21 cellular contexts compared by ENCODE assay signal in the genomic region with DNA sequence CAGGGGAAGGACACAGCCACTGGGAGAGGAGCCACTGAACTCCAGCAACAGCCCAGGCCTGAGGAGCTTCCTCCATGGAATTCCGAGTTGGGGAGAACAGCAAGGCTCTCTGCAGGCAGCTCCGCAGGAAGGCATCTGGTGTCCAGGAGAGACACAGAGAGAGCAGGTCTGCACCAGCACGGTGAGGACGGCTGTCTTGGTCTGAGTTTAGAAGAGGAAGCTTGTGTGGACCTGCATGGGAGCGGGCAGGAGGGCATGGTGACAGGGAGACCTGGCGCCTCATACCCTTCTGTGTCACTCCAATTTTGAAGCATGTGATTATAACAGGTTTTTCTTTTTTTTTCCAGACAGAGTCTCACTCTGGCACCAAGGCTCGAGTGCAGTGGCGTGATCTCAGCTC.
"Had no signal": no experiment of that assay in that cellular context is flagged by ENCODE, and none has a peak within 500 bp of the region (broad histone marks: within the 10 kb centered on the region; RNA-seq: fewer than 3 reads in every experiment).

No MANE protein-coding gene starts in this region.

- H3K27ac ChIP-seq: cardiac muscle cell, colonic mucosa, SJSA1, transverse colon had no signal

- H3K27me3 ChIP-seq: cardiac muscle cell, colonic mucosa, SJSA1, transverse colon had no signal

- ATAC-seq: left ventricle myocardium superior; natural killer cell; stimulated activated naive CD8-positive, alpha-beta T cell treated with anti-CD3 and anti-CD28 coated beads, Interleukin-15, Interleukin-2, amounts not matched to agents 100 U/mL and 50 U/mL, for 24 hours had no signal

- H3K36me3 Mint-ChIP-seq: natural killer cell had no signal

- DNase-seq: activated CD4-positive, alpha-beta T cell treated with anti-CD3 and anti-CD28 coated beads, Interleukin-2, amount 50 U/mL, for 48 hours; activated naive CD4-positive, alpha-beta T cell; colonic mucosa; effector CD4-positive, alpha-beta T cell; foreskin fibroblast; hypothalamus; kidney; left ventricle myocardium superior; mesendoderm; natural killer cell; nucleus accumbens; posterior cingulate gyrus; retina; stimulated activated CD4-positive, alpha-beta T cell treated with anti-CD3 and anti-CD28 coated beads, Interleukin-15, amount 100 ng/mL, for 24 hours; stimulated activated CD4-positive, alpha-beta T cell treated with anti-CD3 and anti-CD28 coated beads, Interleukin-4, amount 100 ng/mL, for 1 hour; stimulated activated naive CD8-positive, alpha-beta T cell treated with anti-CD3 and anti-CD28 coated beads, Interleukin-15, Interleukin-2, amounts not matched to agents 100 U/mL and 50 U/mL, for 24 hours; SW 1271; transverse colon had no signal

- H3K9me3 ChIP-seq: colonic mucosa, SJSA1, transverse colon had no signal

- H3K27ac Mint-ChIP-seq: T-helper 2 cell treated with Interferon-gamma antibody and Interleukin-4, amounts not matched to agents 5 μg/mL and 100 μg/mL, for 36 hours had no signal

- H3K4me3 Mint-ChIP-seq: natural killer cell; T-helper 2 cell treated with Interferon-gamma antibody and Interleukin-4, amounts not matched to agents 5 μg/mL and 100 μg/mL, for 36 hours had no signal

- H3K9me3 Mint-ChIP-seq: natural killer cell; T-helper 2 cell treated with Interferon-gamma antibody and Interleukin-4, amounts not matched to agents 5 μg/mL and 100 μg/mL, for 36 hours had no signal

- H3K4me3 ChIP-seq: cardiac muscle cell, colonic mucosa, SJSA1, transverse colon had no signal

- FAIRE-seq: kidney had no signal
